8 cellular contexts compared by ENCODE assay signal in genomic region chr6:170552765-170553685, GRCh38. TPM values are rescaled to one million over a fixed set of nuclear protein-coding genes. Genes with fewer than 3 reads are reported as not detected.
A peak's percentile ranks its signal among the peaks of the same experiment; 100 is the strongest.
DNase-seq lines count a peak whose midpoint lies in the region; ATAC-seq and TF ChIP-seq lines count a peak whose summit lies in the region.

TSS of gene PSMB1 (minus strand) at chr6:170553307. CDS start at chr6:170553242, 65 bp downstream.

- peaks cover 30% of the 10 kb centered on the region in 2 donors for H3K4me1 Mint-ChIP-seq in natural killer cell treated with Interleukin-12 subunit alpha and Interleukin-12 subunit beta and Interleukin-15 and Interleukin-18, amount 100 ng/mL, for 72 hours (ENCODE audit: low read depth in 2 of 2)

- peak; percentile 66 to 80 for ATAC-seq in natural killer cell treated with Interleukin-12 subunit alpha and Interleukin-12 subunit beta and Interleukin-15 and Interleukin-18, amount 100 ng/mL, for 72 hours
- ATAC-seq in stimulated activated naive CD8-positive, alpha-beta T cell treated with anti-CD3 and anti-CD28 coated beads, Interleukin-15, Interleukin-2, amounts not matched to agents 100 U/mL and 50 U/mL, for 24 hours, result peak; percentile 62

- peak; percentile 98 for TF ChIP-seq POLR2A in Raji (IDR thresholded peaks at IDR 0.05; ENCODE audit: insufficient read depth, low read depth, low read length)

- H3K9me3 Mint-ChIP-seq in natural killer cell treated with Interleukin-12 subunit alpha and Interleukin-12 subunit beta and Interleukin-15 and Interleukin-18, amount 100 ng/mL, for 72 hours, result no peaks in the 10 kb centered on the region

- TF ChIP-seq CTCF in fibroblast of the aortic adventitia (IDR thresholded peaks at IDR 0.05; ENCODE audit: insufficient read depth, low read length), result no peak

- H3K27ac Mint-ChIP-seq in natural killer cell treated with Interleukin-12 subunit alpha and Interleukin-12 subunit beta and Interleukin-15 and Interleukin-18, amount 100 ng/mL, for 72 hours, result no peak within 1 kb of the TSS

- DNase-seq in EL, result peak; percentile 96
- DNase-seq in H4 (ENCODE audit: low spot score), result peak; percentile 90
- peak; percentile 91 for DNase-seq in LoVo (ENCODE audit: low spot score)
- peak; percentile 71 for DNase-seq in activated T-helper 9 cell treated with anti-CD3 and anti-CD28 coated beads, Interleukin-2, amount 50 U/mL, for 16 hours (ENCODE audit: low read depth)
- peak; percentile 96 for DNase-seq in fibroblast of the aortic adventitia (ENCODE audit: low read depth)
- DNase-seq in natural killer cell treated with Interleukin-12 subunit alpha and Interleukin-12 subunit beta and Interleukin-15 and Interleukin-18, amount 100 ng/mL, for 72 hours (ENCODE audit: low spot score), result peak; percentile 93
- DNase-seq in stimulated activated naive CD8-positive, alpha-beta T cell treated with anti-CD3 and anti-CD28 coated beads, Interleukin-15, Interleukin-2, amounts not matched to agents 100 U/mL and 50 U/mL, for 24 hours, result peak; percentile 90

- peak within 1 kb of the TSS; percentile 98 for H3K4me3 ChIP-seq in fibroblast of the aortic adventitia (ENCODE audit: low read depth, low read length)

- peaks cover 13% of the 10 kb centered on the region for H3K36me3 Mint-ChIP-seq in natural killer cell treated with Interleukin-12 subunit alpha and Interleukin-12 subunit beta and Interleukin-15 and Interleukin-18, amount 100 ng/mL, for 72 hours

- H3K27me3 Mint-ChIP-seq in natural killer cell treated with Interleukin-12 subunit alpha and Interleukin-12 subunit beta and Interleukin-15 and Interleukin-18, amount 100 ng/mL, for 72 hours, result no peaks in the 10 kb centered on the region

- H3K4me3 Mint-ChIP-seq in natural killer cell treated with Interleukin-12 subunit alpha and Interleukin-12 subunit beta and Interleukin-15 and Interleukin-18, amount 100 ng/mL, for 72 hours, result no peak within 1 kb of the TSS

RNA-seq across cellular contexts. Expression of gene PSMB1, which starts in this region (rescaled TPM):
- total RNA-seq in H4 (2014; rRNA removed; shearing (Covaris generic)), result 521 and 544 TPM in 2 replicates
- total RNA-seq in fibroblast of the aortic adventitia (ENCODE audit: low replicate concordance), result 96.8 and 248 TPM in 2 replicates
- total RNA-seq in natural killer cell treated with Interleukin-12 subunit alpha and Interleukin-12 subunit beta and Interleukin-15 and Interleukin-18, amount 100 ng/mL, for 72 hours, result 100 to 1,000 TPM; 154 to 204 TPM

Comparison
In these comparisons a context has a peak if more than half of its experiments do, and no peak if none do; other contexts are left out.
1. Peak in every context shown above with its lines: DNase-seq, ATAC-seq and H3K4me3 ChIP-seq.